Comparison of ENCODE assay signal across 3 cellular contexts in the genomic region with DNA sequence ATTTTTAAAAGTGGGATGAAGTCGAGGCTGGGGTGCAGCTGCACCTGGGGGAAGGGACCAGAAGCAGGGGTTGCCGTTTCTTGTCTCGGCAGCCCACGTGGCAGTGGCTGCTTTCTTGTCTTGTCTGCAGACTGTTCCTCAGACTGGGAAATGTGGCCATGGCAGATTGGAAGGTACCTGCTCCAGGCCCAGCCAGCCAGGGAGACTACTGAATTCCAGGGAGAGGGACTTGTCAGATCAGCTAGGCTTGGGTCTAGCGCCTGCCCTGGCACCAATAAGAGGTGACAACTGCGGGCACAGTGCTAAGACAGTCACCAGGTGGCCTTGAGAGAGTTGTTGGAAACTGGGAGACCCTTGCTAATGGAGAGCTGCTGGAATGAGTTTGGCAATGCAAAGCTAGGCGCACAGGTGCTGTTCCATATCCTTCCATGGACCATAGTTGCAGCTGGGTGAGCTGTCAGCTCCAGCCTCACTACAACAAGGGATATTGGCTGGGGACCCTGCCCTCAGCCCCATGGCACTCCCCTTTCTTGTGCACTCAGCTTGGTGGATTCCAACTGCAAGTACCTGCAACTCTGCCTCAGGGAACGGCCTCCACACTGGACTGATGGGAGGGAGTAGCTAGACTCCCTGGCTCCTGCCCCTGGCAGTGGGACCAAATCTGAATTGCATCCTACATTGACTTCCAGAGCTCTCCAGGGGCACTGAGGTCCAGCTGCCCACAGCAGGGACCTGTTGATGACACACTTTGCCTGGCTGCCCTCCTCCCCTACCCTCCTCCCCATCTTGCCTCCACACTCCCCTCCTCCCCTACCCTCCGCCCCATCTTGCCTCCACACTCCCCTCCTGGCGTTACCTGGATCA.
TF ChIP-seq lines count a peak whose summit lies in the region.

No MANE protein-coding gene starts in this region.

TF ChIP-seq in GM23338, 12 proteins besides CTCF, POLR2A, EP300 and RAD21:
- TF ChIP-seq STAT1 (IDR thresholded peaks at IDR 0.05; ENCODE audit: unreplicated experiment) (no peak), POLR2AphosphoS5 (IDR thresholded peaks at IDR 0.05; ENCODE audit: low read depth) (peak; percentile 17; the same call in 1 of the 2 replicates)
- TF ChIP-seq, protein P1, sequence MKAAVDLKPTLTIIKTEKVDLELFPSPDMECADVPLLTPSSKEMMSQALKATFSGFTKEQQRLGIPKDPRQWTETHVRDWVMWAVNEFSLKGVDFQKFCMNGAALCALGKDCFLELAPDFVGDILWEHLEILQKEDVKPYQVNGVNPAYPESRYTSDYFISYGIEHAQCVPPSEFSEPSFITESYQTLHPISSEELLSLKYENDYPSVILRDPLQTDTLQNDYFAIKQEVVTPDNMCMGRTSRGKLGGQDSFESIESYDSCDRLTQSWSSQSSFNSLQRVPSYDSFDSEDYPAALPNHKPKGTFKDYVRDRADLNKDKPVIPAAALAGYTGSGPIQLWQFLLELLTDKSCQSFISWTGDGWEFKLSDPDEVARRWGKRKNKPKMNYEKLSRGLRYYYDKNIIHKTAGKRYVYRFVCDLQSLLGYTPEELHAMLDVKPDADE (IDR thresholded peaks at IDR 0.05), result no peak

TF ChIP-seq in IMR-90, 13 proteins besides CTCF, POLR2A, EP300 and RAD21:
- TF ChIP-seq SMC3 (IDR thresholded peaks at IDR 0.05; ENCODE audit: low read depth, low read length) (no peak), RCOR1 (IDR thresholded peaks at IDR 0.05; ENCODE audit: insufficient replicate concordance, low read length) (no peak), FOS (IDR thresholded peaks at IDR 0.05; ENCODE audit: low read depth, low read length) (no peak), RFX5 (IDR thresholded peaks at IDR 0.05; ENCODE audit: low read depth, low read length) (no peak), MAFK (IDR thresholded peaks at IDR 0.05; ENCODE audit: low read depth, low read length) (no peak), CEBPB (IDR thresholded peaks at IDR 0.05; ENCODE audit: low read depth, low read length) (no peak), MXI1 (IDR thresholded peaks at IDR 0.05; ENCODE audit: borderline replicate concordance, low read depth, low read length) (no peak), CHD1 (IDR thresholded peaks at IDR 0.05; ENCODE audit: low read depth, low read length) (no peak), BHLHE40 (IDR thresholded peaks at IDR 0.05; ENCODE audit: low read depth, low read length) (no peak), MAZ (IDR thresholded peaks at IDR 0.05; ENCODE audit: borderline replicate concordance, low read depth, low read length) (no peak)
- TF ChIP-seq, protein P2, sequence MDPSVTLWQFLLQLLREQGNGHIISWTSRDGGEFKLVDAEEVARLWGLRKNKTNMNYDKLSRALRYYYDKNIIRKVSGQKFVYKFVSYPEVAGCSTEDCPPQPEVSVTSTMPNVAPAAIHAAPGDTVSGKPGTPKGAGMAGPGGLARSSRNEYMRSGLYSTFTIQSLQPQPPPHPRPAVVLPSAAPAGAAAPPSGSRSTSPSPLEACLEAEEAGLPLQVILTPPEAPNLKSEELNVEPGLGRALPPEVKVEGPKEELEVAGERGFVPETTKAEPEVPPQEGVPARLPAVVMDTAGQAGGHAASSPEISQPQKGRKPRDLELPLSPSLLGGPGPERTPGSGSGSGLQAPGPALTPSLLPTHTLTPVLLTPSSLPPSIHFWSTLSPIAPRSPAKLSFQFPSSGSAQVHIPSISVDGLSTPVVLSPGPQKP (IDR thresholded peaks at IDR 0.05; ENCODE audit: borderline replicate concordance, low read depth, low read length), result no peak
- TF ChIP-seq, protein P3, sequence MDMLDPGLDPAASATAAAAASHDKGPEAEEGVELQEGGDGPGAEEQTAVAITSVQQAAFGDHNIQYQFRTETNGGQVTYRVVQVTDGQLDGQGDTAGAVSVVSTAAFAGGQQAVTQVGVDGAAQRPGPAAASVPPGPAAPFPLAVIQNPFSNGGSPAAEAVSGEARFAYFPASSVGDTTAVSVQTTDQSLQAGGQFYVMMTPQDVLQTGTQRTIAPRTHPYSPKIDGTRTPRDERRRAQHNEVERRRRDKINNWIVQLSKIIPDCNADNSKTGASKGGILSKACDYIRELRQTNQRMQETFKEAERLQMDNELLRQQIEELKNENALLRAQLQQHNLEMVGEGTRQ (IDR thresholded peaks at IDR 0.05; ENCODE audit: low read depth, low read length), result no peak

TF ChIP-seq in HEK293T, 16 proteins besides CTCF, POLR2A, EP300 and RAD21:
- TF ChIP-seq FOXA1 (IDR thresholded peaks at IDR 0.05) (no peak), FOXM1 (IDR thresholded peaks at IDR 0.05; ENCODE audit: borderline replicate concordance) (no peak), NFRKB (IDR thresholded peaks at IDR 0.05) (no peak), BHLHE40 (IDR thresholded peaks at IDR 0.05; ENCODE audit: borderline replicate concordance) (no peak), CTBP1 (IDR thresholded peaks at IDR 0.05; ENCODE audit: borderline replicate concordance) (no peak), SUZ12 (IDR thresholded peaks at IDR 0.05) (no peak), TARDBP (IDR thresholded peaks at IDR 0.05) (no peak), HDGF (IDR thresholded peaks at IDR 0.05; ENCODE audit: borderline replicate concordance) (no peak), LEF1 (IDR thresholded peaks at IDR 0.05; ENCODE audit: borderline replicate concordance) (no peak), FOXK2 (IDR thresholded peaks at IDR 0.05) (no peak), L3MBTL2 (conservative IDR thresholded peaks at IDR 0.05) (no peak), SP1 (IDR thresholded peaks at IDR 0.05) (no peak)
- TF ChIP-seq, protein P4, sequence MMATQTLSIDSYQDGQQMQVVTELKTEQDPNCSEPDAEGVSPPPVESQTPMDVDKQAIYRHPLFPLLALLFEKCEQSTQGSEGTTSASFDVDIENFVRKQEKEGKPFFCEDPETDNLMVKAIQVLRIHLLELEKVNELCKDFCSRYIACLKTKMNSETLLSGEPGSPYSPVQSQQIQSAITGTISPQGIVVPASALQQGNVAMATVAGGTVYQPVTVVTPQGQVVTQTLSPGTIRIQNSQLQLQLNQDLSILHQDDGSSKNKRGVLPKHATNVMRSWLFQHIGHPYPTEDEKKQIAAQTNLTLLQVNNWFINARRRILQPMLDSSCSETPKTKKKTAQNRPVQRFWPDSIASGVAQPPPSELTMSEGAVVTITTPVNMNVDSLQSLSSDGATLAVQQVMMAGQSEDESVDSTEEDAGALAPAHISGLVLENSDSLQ (IDR thresholded peaks at IDR 0.05), result no peak
